35 cellular contexts compared by ENCODE assay signal in the genomic region with DNA sequence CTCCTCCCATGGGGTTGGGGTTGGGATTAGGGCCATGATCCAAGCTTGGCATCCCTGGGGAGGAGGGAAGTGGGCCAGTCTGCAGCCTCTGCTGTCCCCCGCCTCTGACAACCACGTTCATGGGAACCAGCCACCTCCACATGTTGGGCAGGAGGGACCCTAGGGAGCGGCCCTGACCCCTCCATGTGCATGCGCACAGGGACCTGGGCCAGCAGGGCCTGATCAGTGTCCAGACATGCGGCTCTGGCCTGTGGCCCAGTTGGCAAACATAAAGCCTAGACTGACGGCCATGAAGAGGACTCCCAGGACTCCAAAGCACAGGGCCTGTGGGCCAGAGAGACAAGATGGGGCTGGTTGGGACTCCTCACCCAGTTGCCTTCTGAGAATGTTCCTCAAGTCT. TPM values are rescaled to one million over a fixed set of nuclear protein-coding genes. Genes with fewer than 3 reads are reported as not detected.
DNase-seq lines count a peak whose midpoint lies in the region; ATAC-seq and TF ChIP-seq lines count a peak whose summit lies in the region.
"Had no signal": no experiment of that assay in that cellular context is flagged by ENCODE, and none has a peak within 500 bp of the region (broad histone marks: within the 10 kb centered on the region; RNA-seq: fewer than 3 reads in every experiment).

No MANE protein-coding gene starts in this region.

- no peak overlapping the region for H3K9ac ChIP-seq in H9 (ENCODE audit: extremely low read depth, insufficient read length, low read length)

- peaks cover 35 to 43% (median 41%) of the 10 kb centered on the region in 3 experiments for H3K36me3 Mint-ChIP-seq in H9 (ENCODE audit: insufficient read depth in 1 of 3, low read depth in 3 of 3)

- no peaks in the 10 kb centered on the region for H3K9me3 ChIP-seq in heart left ventricle
- peaks cover 40% of the 10 kb centered on the region for H3K9me3 ChIP-seq in H9 (ENCODE audit: control insufficient read depth, low read depth, low read length)
- H3K9me3 ChIP-seq: mucosa of descending colon, suprapubic skin had no signal

- H2BK12ac ChIP-seq in H9 (ENCODE audit: insufficient read length, low read depth, low read length) = no peak overlapping the region

- no peak overlapping the region for H3K14ac ChIP-seq in H9 (ENCODE audit: insufficient read depth, low read length)

- peak in 3 of 4 donors; percentile 30 to 68 (median 52) for ATAC-seq in heart left ventricle
- ATAC-seq: activated CD4-positive, alpha-beta T cell treated with anti-CD3 and anti-CD28 coated beads for 36 hours; effector memory CD8-positive, alpha-beta T cell; mucosa of descending colon; Panc1; stimulated activated naive B cell treated with anti-CD40 and anti-IgM and Interleukin-4, amounts not matched to agents 10 μg/mL and 1 μg/mL and 100 μg/mL, for 72 hours had no signal

- H4K20me1 ChIP-seq in H9 (ENCODE audit: control insufficient read depth, insufficient read depth, insufficient read length) = no peaks in the 10 kb centered on the region

- H2BK5ac ChIP-seq in H9 (ENCODE audit: insufficient read length, low read length) = no peak overlapping the region

- no peak overlapping the region for H3K4ac ChIP-seq in H9 (ENCODE audit: low read depth, low read length)

- intact Hi-C loops in heart left ventricle (cut with DNase I) = no loop called here

- H3K4me3 Mint-ChIP-seq in H9 = no peak overlapping the region
- H3K4me3 Mint-ChIP-seq: activated CD4-positive, alpha-beta T cell treated with anti-CD3 and anti-CD28 coated beads for 36 hours; activated naive CD8-positive, alpha-beta T cell treated with anti-CD3 and anti-CD28 coated beads, Interleukin-2, amount 10 ng/mL, durations not matched to agents 7 days and 5 days; CD4-positive, alpha-beta T cell; effector memory CD8-positive, alpha-beta T cell; nephron; stimulated activated naive B cell treated with anti-CD40 and anti-IgM and Interleukin-4, amounts not matched to agents 10 μg/mL and 1 μg/mL and 100 μg/mL, for 72 hours; T-helper 2 cell treated with Interferon-gamma antibody and Interleukin-4, amounts not matched to agents 5 μg/mL and 100 μg/mL, for 36 hours had no signal

- no peak overlapping the region for H3K27ac ChIP-seq in heart left ventricle
- H3K27ac ChIP-seq in H9 (ENCODE audit: insufficient read length, low read depth, low read length) = no peak overlapping the region
- H3K27ac ChIP-seq: HL-60, suprapubic skin, VCaP had no signal

- H3K36me3 ChIP-seq in heart left ventricle = no peaks in the 10 kb centered on the region
- H3K36me3 ChIP-seq: suprapubic skin had no signal

- H3K4me1 ChIP-seq in heart left ventricle = peaks cover 0 to under 1% (median 0%) of the 10 kb centered on the region in 12 donors
- H3K4me1 ChIP-seq in H9 (ENCODE audit: insufficient read depth, low read length) = no peaks in the 10 kb centered on the region
- H3K4me1 ChIP-seq: suprapubic skin had no signal

- no peak overlapping the region for H3K18ac ChIP-seq in H9 (ENCODE audit: insufficient read length, low read depth, low read length)

- H3K27ac Mint-ChIP-seq in H9 = no peak overlapping the region
- H3K27ac Mint-ChIP-seq: activated CD4-positive, alpha-beta T cell treated with anti-CD3 and anti-CD28 coated beads for 36 hours; CD4-positive, alpha-beta T cell; nephron; stimulated activated naive B cell treated with anti-CD40 and anti-IgM and Interleukin-4, amounts not matched to agents 10 μg/mL and 1 μg/mL and 100 μg/mL, for 72 hours; T-helper 2 cell treated with Interferon-gamma antibody and Interleukin-4, amounts not matched to agents 5 μg/mL and 100 μg/mL, for 36 hours had no signal

- H3T11ph ChIP-seq in H9 (ENCODE audit: low read length) = no peak overlapping the region

- peaks cover 67 to 70% of the 10 kb centered on the region in 2 experiments for H3K9me3 Mint-ChIP-seq in H9
- H3K9me3 Mint-ChIP-seq: activated naive CD8-positive, alpha-beta T cell treated with anti-CD3 and anti-CD28 coated beads, Interleukin-2, amount 10 ng/mL, durations not matched to agents 7 days and 5 days; CD4-positive, alpha-beta T cell; effector memory CD8-positive, alpha-beta T cell; stimulated activated naive B cell treated with anti-CD40 and anti-IgM and Interleukin-4, amounts not matched to agents 10 μg/mL and 1 μg/mL and 100 μg/mL, for 72 hours; T-helper 2 cell treated with Interferon-gamma antibody and Interleukin-4, amounts not matched to agents 5 μg/mL and 100 μg/mL, for 36 hours had no signal

- TF ChIP-seq CTCF in GM13976 (IDR thresholded peaks at IDR 0.05; ENCODE audit: borderline replicate concordance, control extremely low read depth, extremely low read depth, insufficient read depth, missing control alignments) (no peak), heart left ventricle (IDR thresholded peaks at IDR 0.05) (no peak), H9 (conservative IDR thresholded peaks at IDR 0.05) (no peak)

- no peak overlapping the region for H3K23ac ChIP-seq in H9 (ENCODE audit: insufficient read length, low read depth, low read length)

- H4K5ac ChIP-seq in H9 (ENCODE audit: insufficient read length, low read depth, low read length) = no peak overlapping the region

- H3K56ac ChIP-seq in H9 (ENCODE audit: insufficient read length, low read depth, low read length) = no peak overlapping the region

- H3K23me2 ChIP-seq in H9 (ENCODE audit: insufficient read length, low read depth, low read length, poor library complexity, severe bottlenecking) = no peaks in the 10 kb centered on the region

- H2BK120ac ChIP-seq in H9 (ENCODE audit: low read depth, low read length, poor library complexity, severe bottlenecking) = no peak overlapping the region

- no peak overlapping the region for H2AK5ac ChIP-seq in H9 (ENCODE audit: insufficient read length, low read length)

- H2BK20ac ChIP-seq in H9 (ENCODE audit: low read depth, low read length, poor library complexity, severe bottlenecking) = no peak overlapping the region

- no peaks in the 10 kb centered on the region for H3K79me2 ChIP-seq in H9 (ENCODE audit: insufficient read depth, low read length)

- no peak overlapping the region for H3K4me3 ChIP-seq in heart left ventricle
- H3K4me3 ChIP-seq: lung, mucosa of descending colon, suprapubic skin had no signal

- H3K79me1 ChIP-seq in H9 (ENCODE audit: insufficient read depth, low read depth, low read length, poor library complexity, severe bottlenecking) = no peaks in the 10 kb centered on the region

- DNase-seq in NCI-H82 (lab: John Stamatoyannopoulos, UW) (peak; percentile 45), NCI-H82 treated with DMSO at 0.1 percent for 48 hours (lab: John Stamatoyannopoulos, UW; ENCODE audit: unreplicated experiment) (no peak), GM13976 (ENCODE audit: low spot score) (peak; percentile 6), heart left ventricle (peak in 4 of 5 donors; percentile 23 to 74 (median 56)), mesenteric fat pad (ENCODE audit: low spot score) (peak; percentile 81), H9 (no peak), kidney glomerular epithelial cell (lab: John Stamatoyannopoulos, UW) (no peak), SKM-1 (lab: John Stamatoyannopoulos, UW; ENCODE audit: unreplicated experiment) (no peak)
- DNase-seq: activated CD4-positive, alpha-beta T cell treated with anti-CD3 and anti-CD28 coated beads for 36 hours; activated effector memory CD4-positive, alpha-beta T cell treated with anti-CD3 and anti-CD28 coated beads, Interleukin-2, amount 50 U/mL, for 16 hours; activated naive CD8-positive, alpha-beta T cell treated with anti-CD3 and anti-CD28 coated beads, Interleukin-2, amount 10 ng/mL, durations not matched to agents 7 days and 5 days; caudate nucleus; CD4-positive, alpha-beta T cell; effector memory CD8-positive, alpha-beta T cell; erythroblast; GOT3; mucosa of descending colon; NCI-H1417 treated with DMSO at 0.1 percent for 48 hours; NCI-H2029 treated with DMSO at 0.1 percent for 48 hours; NCI-H2227 treated with DMSO at 0.1 percent for 48 hours; NCI-H526; SIG-M5; stimulated activated naive B cell treated with anti-CD40 and anti-IgM and Interleukin-4, amounts not matched to agents 10 μg/mL and 1 μg/mL and 100 μg/mL, for 72 hours had no signal

- WGBS in heart left ventricle, 4 donors = 49 to 76% (median 62%) methylated on average over 4 to 6 of the region's 6 CpGs
- no CpG with 5 or more reads among the region's 6 CpGs for WGBS in H9 (ENCODE audit: extremely low coverage, insufficient read length, low lambda C conversion rate)

- H4K91ac ChIP-seq in H9 (ENCODE audit: insufficient read length, low read depth, low read length) = no peak overlapping the region

- TF ChIP-seq POLR2A in heart left ventricle (IDR thresholded peaks at IDR 0.05) = no peak

- no peak overlapping the region for H4K8ac ChIP-seq in H9 (replicated peaks; ENCODE audit: insufficient read length, low read depth, low read length)

- H3K27me3 ChIP-seq in heart left ventricle = no peaks in the 10 kb centered on the region
- no peaks in the 10 kb centered on the region for H3K27me3 ChIP-seq in H9 (ENCODE audit: insufficient read depth, low read length)
- H3K27me3 ChIP-seq: suprapubic skin had no signal

- H2AFZ ChIP-seq in H9 (ENCODE audit: low read length) = no peak overlapping the region

- no peak overlapping the region for H3K4me2 ChIP-seq in H9 (ENCODE audit: insufficient read depth, insufficient read length, low read length)

- H2BK15ac ChIP-seq in H9 (ENCODE audit: low read depth, low read length) = no peak overlapping the region

- no peaks in the 10 kb centered on the region for H3K27me3 Mint-ChIP-seq in H9 (ENCODE audit: low read depth)
- H3K27me3 Mint-ChIP-seq: activated CD4-positive, alpha-beta T cell treated with anti-CD3 and anti-CD28 coated beads for 36 hours; activated naive CD8-positive, alpha-beta T cell treated with anti-CD3 and anti-CD28 coated beads, Interleukin-2, amount 10 ng/mL, durations not matched to agents 7 days and 5 days; CD4-positive, alpha-beta T cell; effector memory CD8-positive, alpha-beta T cell had no signal

- in situ Hi-C loops in GM13976 (cut with MboI; ENCODE audit: low sequenced_read_pairs, unreplicated experiment) = loop anchor here (25.0 kb wide), 1 partner anchor 371 kb away; no protein-coding TSS in a partner anchor

- H3K4me1 Mint-ChIP-seq in H9 = no peaks in the 10 kb centered on the region
- H3K4me1 Mint-ChIP-seq: nephron; stimulated activated naive B cell treated with anti-CD40 and anti-IgM and Interleukin-4, amounts not matched to agents 10 μg/mL and 1 μg/mL and 100 μg/mL, for 72 hours had no signal

RNA-seq across cellular contexts. Expression of a gene that starts 11.3 kb away (rescaled TPM):
- total RNA-seq in heart left ventricle (1 to 10 TPM in 8 of 9 donors, under 1 TPM in 1; 0.52 to 6.1 (median 1.7) TPM), mesenteric fat pad (4.4 TPM), H9 (2021) (25.1 and 28.3 TPM in 2 replicates)
- 10 to 100 TPM in 1 of 2 donors, 1 to 10 TPM in 1; 2.0 to 22.3 TPM for polyA plus RNA-seq in heart left ventricle

RNA-seq across cellular contexts. Expression of a gene that starts 17.3 kb away (rescaled TPM):
- total RNA-seq in heart left ventricle (10 to 100 TPM; 13.6 to 34.3 (median 18.1) TPM), mesenteric fat pad (40.4 TPM), H9 (2021) (49.4 and 52.8 TPM in 2 replicates)
- polyA plus RNA-seq in heart left ventricle = 10 to 100 TPM; 15.2 to 62.4 TPM

RNA-seq across cellular contexts. Expression of a gene that starts 47.0 kb away (rescaled TPM):
- total RNA-seq in heart left ventricle = not detected
- polyA plus RNA-seq in heart left ventricle = not detected
- total RNA-seq in mesenteric fat pad = not detected
- total RNA-seq in H9 (2021) = 0.29 TPM in 1 of 2 replicates, not detected in the other
- total RNA-seq: activated CD4-positive, alpha-beta T cell treated with anti-CD3 and anti-CD28 coated beads for 36 hours; activated naive CD8-positive, alpha-beta T cell treated with anti-CD3 and anti-CD28 coated beads, Interleukin-2, amount 10 ng/mL, durations not matched to agents 7 days and 5 days; astrocyte; CD4-positive, alpha-beta T cell; lung; mucosa of descending colon; omental fat pad; skeletal muscle tissue; suprapubic skin; ureter had no signal
- polyA plus RNA-seq: keratinocyte, lung had no signal

RNA-seq across cellular contexts. Expression of a gene that starts 50.1 kb away (rescaled TPM):
- 10 to 100 TPM in 8 of 9 donors, 1 to 10 TPM in 1; 9.6 to 35.7 (median 17.3) TPM for total RNA-seq in heart left ventricle
- 10 to 100 TPM; 10.5 to 37.3 TPM for polyA plus RNA-seq in heart left ventricle
- total RNA-seq in mesenteric fat pad = 7.8 TPM
- total RNA-seq in H9 (2021) = 12.6 and 13.2 TPM in 2 replicates

Comparison
In these comparisons a context has a peak if more than half of its experiments do, and no peak if none do; other contexts are left out.
1. DNase-seq: peak in NCI-H82 (single experiment), GM13976 (single experiment), heart left ventricle (4 of 5) and mesenteric fat pad (single experiment); none in NCI-H82 treated with DMSO at 0.1 percent for 48 hours (single experiment), H9 (single experiment), kidney glomerular epithelial cell (single experiment) and SKM-1 (single experiment).